ENCODE assay signal across 18 cellular contexts in the genomic region with DNA sequence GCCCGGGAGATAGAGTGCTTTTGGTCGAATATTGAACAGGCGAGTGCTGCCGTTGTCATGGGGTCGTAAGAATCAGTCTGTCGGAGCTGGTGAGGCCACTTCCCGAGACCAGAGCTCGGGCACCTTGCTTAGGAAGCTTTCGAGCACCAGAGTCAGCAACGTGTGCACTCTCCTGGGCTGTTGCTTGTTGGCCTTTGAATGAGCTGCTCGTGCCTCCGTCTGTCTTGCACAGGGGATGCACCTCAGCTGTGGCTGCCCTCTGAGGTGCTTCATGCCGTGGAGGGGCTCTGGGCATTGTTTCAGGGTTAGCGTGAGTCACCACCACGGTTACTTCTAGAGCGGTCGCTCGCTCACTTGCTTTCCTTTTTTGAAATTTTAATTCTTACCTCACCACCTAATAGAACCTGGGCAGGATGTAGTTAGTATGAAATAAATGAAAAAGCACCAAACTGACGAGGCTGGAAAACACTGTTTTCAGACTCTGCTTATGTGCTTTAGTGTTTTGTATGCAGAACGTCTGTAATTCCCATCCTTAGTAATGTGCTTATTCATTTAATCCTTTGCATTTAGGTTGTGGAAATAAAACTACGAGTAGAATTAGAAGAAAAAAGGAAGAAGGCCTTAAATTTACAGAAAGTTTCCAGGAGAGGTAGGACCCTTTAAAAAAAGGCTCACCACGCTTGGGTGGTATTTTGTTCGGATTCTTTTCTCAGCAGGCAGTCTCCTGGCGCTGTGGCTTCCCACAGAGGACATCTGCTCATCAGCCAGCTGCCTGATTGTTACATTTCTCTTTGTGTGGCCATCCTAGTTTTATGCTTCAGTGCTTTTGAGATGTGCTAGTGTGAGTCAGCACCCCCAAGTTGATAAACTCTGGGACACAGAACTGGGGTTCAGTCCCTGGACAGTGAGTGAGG. TPM values are rescaled to one million over a fixed set of nuclear protein-coding genes. Genes with fewer than 3 reads are reported as not detected.
DNase-seq lines count a peak whose midpoint lies in the region; ATAC-seq and TF ChIP-seq lines count a peak whose summit lies in the region.
"Had no signal": no experiment of that assay in that cellular context is flagged by ENCODE, and none has a peak within 500 bp of the region (broad histone marks: within the 10 kb centered on the region; RNA-seq: fewer than 3 reads in every experiment).

No MANE protein-coding gene starts in this region.

- H3K9me3 Mint-ChIP-seq in nephron (no peaks in the 10 kb centered on the region), natural killer cell (no peaks in the 10 kb centered on the region)
- H3K9me3 Mint-ChIP-seq in CD8-positive, alpha-beta memory T cell, result no peaks in the 10 kb centered on the region
- H3K9me3 Mint-ChIP-seq: activated CD4-positive, alpha-beta memory T cell treated with anti-CD3 and anti-CD28 coated beads for 36 hours; activated naive CD4-positive, alpha-beta T cell treated with anti-CD3 and anti-CD28 coated beads for 36 hours; HFFc6; naive thymus-derived CD8-positive, alpha-beta T cell had no signal

- H3K27ac Mint-ChIP-seq in nephron, result peak overlapping the region in 2 of 3 experiments; percentile 12 to 32
- no peak overlapping the region for H3K27ac Mint-ChIP-seq in natural killer cell
- peak overlapping the region in 2 of 8 donors; percentile 29 to 36 for H3K27ac Mint-ChIP-seq in CD8-positive, alpha-beta memory T cell
- H3K27ac Mint-ChIP-seq: activated CD4-positive, alpha-beta memory T cell treated with anti-CD3 and anti-CD28 coated beads for 36 hours; activated naive CD4-positive, alpha-beta T cell treated with anti-CD3 and anti-CD28 coated beads for 36 hours; HFFc6 had no signal

- H3K4me3 Mint-ChIP-seq in nephron, result no peak overlapping the region
- no peak overlapping the region for H3K4me3 Mint-ChIP-seq in natural killer cell
- H3K4me3 Mint-ChIP-seq in CD8-positive, alpha-beta memory T cell, result no peak overlapping the region
- H3K4me3 Mint-ChIP-seq: activated CD4-positive, alpha-beta memory T cell treated with anti-CD3 and anti-CD28 coated beads for 36 hours; activated naive CD4-positive, alpha-beta T cell treated with anti-CD3 and anti-CD28 coated beads for 36 hours; HFFc6; naive thymus-derived CD8-positive, alpha-beta T cell had no signal

- no peaks in the 10 kb centered on the region for H3K27me3 Mint-ChIP-seq in nephron (ENCODE audit: low read depth)
- no peaks in the 10 kb centered on the region for H3K27me3 Mint-ChIP-seq in natural killer cell (ENCODE audit: low read depth in 2 of 2)
- no peaks in the 10 kb centered on the region for H3K27me3 Mint-ChIP-seq in CD8-positive, alpha-beta memory T cell
- H3K27me3 Mint-ChIP-seq: activated CD4-positive, alpha-beta memory T cell treated with anti-CD3 and anti-CD28 coated beads for 36 hours; naive thymus-derived CD8-positive, alpha-beta T cell had no signal

- no peaks in the 10 kb centered on the region for H3K4me1 ChIP-seq in CD8-positive, alpha-beta memory T cell (ENCODE audit: insufficient read depth, low read length)

- no peaks in the 10 kb centered on the region for H3K27me3 ChIP-seq in CD8-positive, alpha-beta memory T cell (ENCODE audit: insufficient read depth, low read length, poor library complexity, severe bottlenecking)

- POLR2A ChIA-PET in CD8-positive, alpha-beta memory T cell (lab: Charles Lee), result no interaction called here

- DNase-seq in HK-2 (ENCODE audit: unreplicated experiment), result peak; percentile 56
- DNase-seq in NCI-H345 treated with DMSO at 0.1 percent for 48 hours (lab: John Stamatoyannopoulos, UW; ENCODE audit: unreplicated experiment), result peak; percentile 84
- peak; percentile 78 for DNase-seq in ecto neural progenitor cell (ENCODE audit: low spot score)
- no peak for DNase-seq in NCI-H2196 (lab: John Stamatoyannopoulos, UW; ENCODE audit: unreplicated experiment)
- DNase-seq in SW480 (ENCODE audit: low spot score), result no peak
- no peak for DNase-seq in natural killer cell
- DNase-seq in CD8-positive, alpha-beta memory T cell, result no peak
- DNase-seq: activated CD4-positive, alpha-beta memory T cell treated with anti-CD3 and anti-CD28 coated beads for 36 hours; activated naive CD4-positive, alpha-beta T cell treated with anti-CD3 and anti-CD28 coated beads for 36 hours; HFFc6; IMR-90; naive thymus-derived CD8-positive, alpha-beta T cell; NCI-H2029; T-helper 9 cell had no signal

- CTCF ChIA-PET in CD8-positive, alpha-beta memory T cell (lab: Charles Lee), result no interaction called here

- H3K4me3 ChIP-seq in CD8-positive, alpha-beta memory T cell (ENCODE audit: low read length), result no peak overlapping the region
- H3K4me3 ChIP-seq: coronary artery, skin epidermis had no signal

- no peaks in the 10 kb centered on the region for H3K9me3 ChIP-seq in CD8-positive, alpha-beta memory T cell (ENCODE audit: low read length)

- H3K36me3 Mint-ChIP-seq in nephron (ENCODE audit: low read depth) (peaks cover 82% of the 10 kb centered on the region), natural killer cell (peaks cover 29% of the 10 kb centered on the region)
- peaks cover 40 to 93% (median 46%) of the 10 kb centered on the region in 3 donors for H3K36me3 Mint-ChIP-seq in CD8-positive, alpha-beta memory T cell

- intact Hi-C loops in natural killer cell (cut with micrococcal nuclease), result no loop called here

- TF ChIP-seq CTCF in nephron (IDR thresholded peaks at IDR 0.05; ENCODE audit: unreplicated experiment in 3 of 3) (no peak), natural killer cell (IDR thresholded peaks at IDR 0.05) (no peak)

- peaks cover 59% of the 10 kb centered on the region for H3K36me3 ChIP-seq in CD8-positive, alpha-beta memory T cell (ENCODE audit: insufficient read depth, low read length)

- peaks cover 16% of the 10 kb centered on the region for H3K4me1 Mint-ChIP-seq in nephron
- peaks cover 0 to 4% of the 10 kb centered on the region in 2 donors for H3K4me1 Mint-ChIP-seq in natural killer cell
- H3K4me1 Mint-ChIP-seq in CD8-positive, alpha-beta memory T cell, result peaks cover 0 to 6% (median 1%) of the 10 kb centered on the region in 3 donors

- no peak overlapping the region for H3K27ac ChIP-seq in CD8-positive, alpha-beta memory T cell (ENCODE audit: low read depth, low read length)
- H3K27ac ChIP-seq: C4-2B, coronary artery, skin epidermis had no signal

- ATAC-seq in natural killer cell, result no peak
- ATAC-seq: naive thymus-derived CD8-positive, alpha-beta T cell had no signal

RNA-seq across cellular contexts. Expression of gene EP400, which starts 40.6 kb away (rescaled TPM):
- 10 to 100 TPM; 62.8 to 81.1 (median 80.1) TPM for total RNA-seq in natural killer cell
- total RNA-seq in CD8-positive, alpha-beta memory T cell, result 10 to 100 TPM; 47.9 to 48.8 TPM
- 4.3 TPM for polyA plus RNA-seq in CD8-positive, alpha-beta memory T cell

Comparison
In these comparisons a context has a peak if more than half of its experiments do, and no peak if none do; other contexts are left out.
1. DNase-seq: peak in HK-2 (single experiment), NCI-H345 treated with DMSO at 0.1 percent for 48 hours (single experiment) and ecto neural progenitor cell (single experiment); none in NCI-H2196 (single experiment), SW480 (single experiment), natural killer cell (single experiment) and CD8-positive, alpha-beta memory T cell (0 of 5).
2. H3K27ac Mint-ChIP-seq: peak in nephron (2 of 3); none in natural killer cell (0 of 2).